Comparison of ENCODE assay signal across 1 cellular context in the genomic region with DNA sequence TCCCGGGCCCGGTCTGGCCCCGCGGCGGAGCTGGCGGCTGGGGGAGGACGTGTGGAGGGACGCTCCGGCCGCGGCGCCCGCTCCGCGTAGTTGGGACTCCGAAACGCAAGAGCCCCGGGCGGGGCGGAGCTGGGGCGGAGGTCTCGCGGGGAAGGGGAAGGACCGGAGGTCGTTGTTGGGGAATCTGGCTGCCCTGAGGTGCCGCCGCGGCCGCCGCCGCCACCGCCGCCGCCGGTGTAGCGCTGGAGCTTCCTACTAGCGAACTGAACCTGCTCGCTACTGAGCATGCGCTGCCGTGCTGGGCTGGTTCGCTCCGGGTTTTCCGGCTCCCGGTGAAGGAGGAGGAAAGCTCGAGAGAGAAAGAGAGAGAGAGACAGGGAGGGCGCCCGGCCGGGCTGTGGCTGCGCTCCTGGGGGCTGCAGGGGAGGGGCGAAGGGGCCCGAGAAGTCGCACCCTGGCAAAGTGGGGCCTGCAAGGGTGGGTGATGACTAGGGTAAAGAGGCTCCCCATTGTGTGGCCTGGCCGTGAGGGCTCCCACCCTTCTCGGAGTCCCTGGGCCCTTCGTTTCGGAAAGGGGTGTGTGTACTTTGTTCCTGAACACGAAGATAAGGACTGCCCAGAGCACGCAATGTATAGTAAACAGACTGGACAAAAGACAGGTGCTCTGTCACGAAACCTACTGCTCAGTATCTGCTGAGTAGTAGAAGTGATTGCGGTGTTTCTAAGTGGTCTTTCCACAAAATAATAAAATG.
TF ChIP-seq lines count a peak whose summit lies in the region.

A gene (minus strand): TSS at position 281 of the 752 bp plus-strand sequence. CDS start 629 bp downstream, outside the sequence.

TF ChIP-seq in HepG2, 621 proteins besides CTCF, POLR2A, EP300 and RAD21 (continued from another document and continues in another):
- TF ChIP-seq, protein P1, sequence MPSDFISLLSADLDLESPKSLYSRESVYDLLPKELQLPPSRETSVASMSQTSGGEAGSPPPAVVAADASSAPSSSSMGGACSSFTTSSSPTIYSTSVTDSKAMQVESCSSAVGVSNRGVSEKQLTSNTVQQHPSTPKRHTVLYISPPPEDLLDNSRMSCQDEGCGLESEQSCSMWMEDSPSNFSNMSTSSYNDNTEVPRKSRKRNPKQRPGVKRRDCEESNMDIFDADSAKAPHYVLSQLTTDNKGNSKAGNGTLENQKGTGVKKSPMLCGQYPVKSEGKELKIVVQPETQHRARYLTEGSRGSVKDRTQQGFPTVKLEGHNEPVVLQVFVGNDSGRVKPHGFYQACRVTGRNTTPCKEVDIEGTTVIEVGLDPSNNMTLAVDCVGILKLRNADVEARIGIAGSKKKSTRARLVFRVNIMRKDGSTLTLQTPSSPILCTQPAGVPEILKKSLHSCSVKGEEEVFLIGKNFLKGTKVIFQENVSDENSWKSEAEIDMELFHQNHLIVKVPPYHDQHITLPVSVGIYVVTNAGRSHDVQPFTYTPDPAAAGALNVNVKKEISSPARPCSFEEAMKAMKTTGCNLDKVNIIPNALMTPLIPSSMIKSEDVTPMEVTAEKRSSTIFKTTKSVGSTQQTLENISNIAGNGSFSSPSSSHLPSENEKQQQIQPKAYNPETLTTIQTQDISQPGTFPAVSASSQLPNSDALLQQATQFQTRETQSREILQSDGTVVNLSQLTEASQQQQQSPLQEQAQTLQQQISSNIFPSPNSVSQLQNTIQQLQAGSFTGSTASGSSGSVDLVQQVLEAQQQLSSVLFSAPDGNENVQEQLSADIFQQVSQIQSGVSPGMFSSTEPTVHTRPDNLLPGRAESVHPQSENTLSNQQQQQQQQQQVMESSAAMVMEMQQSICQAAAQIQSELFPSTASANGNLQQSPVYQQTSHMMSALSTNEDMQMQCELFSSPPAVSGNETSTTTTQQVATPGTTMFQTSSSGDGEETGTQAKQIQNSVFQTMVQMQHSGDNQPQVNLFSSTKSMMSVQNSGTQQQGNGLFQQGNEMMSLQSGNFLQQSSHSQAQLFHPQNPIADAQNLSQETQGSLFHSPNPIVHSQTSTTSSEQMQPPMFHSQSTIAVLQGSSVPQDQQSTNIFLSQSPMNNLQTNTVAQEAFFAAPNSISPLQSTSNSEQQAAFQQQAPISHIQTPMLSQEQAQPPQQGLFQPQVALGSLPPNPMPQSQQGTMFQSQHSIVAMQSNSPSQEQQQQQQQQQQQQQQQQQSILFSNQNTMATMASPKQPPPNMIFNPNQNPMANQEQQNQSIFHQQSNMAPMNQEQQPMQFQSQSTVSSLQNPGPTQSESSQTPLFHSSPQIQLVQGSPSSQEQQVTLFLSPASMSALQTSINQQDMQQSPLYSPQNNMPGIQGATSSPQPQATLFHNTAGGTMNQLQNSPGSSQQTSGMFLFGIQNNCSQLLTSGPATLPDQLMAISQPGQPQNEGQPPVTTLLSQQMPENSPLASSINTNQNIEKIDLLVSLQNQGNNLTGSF (CRISPR knock-in tag; IDR thresholded peaks at IDR 0.05): no peak; the same call in 1 of the 2 replicates
- 0 out of 2 replicates have a peak, but pooled peaks have one; percentile 17 for TF ChIP-seq ZNF713 (CRISPR knock-in tag; IDR thresholded peaks at IDR 0.05)
- TF ChIP-seq PHF8 (CRISPR knock-in tag; IDR thresholded peaks at IDR 0.05): peak; percentile 94
- TF ChIP-seq ETV5 (CRISPR knock-in tag; IDR thresholded peaks at IDR 0.05; ENCODE audit: borderline replicate concordance): peak; percentile 74; the same call in 1 of the 2 replicates
- TF ChIP-seq ZNF660 (CRISPR knock-in tag; IDR thresholded peaks at IDR 0.05; ENCODE audit: borderline replicate concordance, low read depth): no peak
- TF ChIP-seq, protein P2, sequence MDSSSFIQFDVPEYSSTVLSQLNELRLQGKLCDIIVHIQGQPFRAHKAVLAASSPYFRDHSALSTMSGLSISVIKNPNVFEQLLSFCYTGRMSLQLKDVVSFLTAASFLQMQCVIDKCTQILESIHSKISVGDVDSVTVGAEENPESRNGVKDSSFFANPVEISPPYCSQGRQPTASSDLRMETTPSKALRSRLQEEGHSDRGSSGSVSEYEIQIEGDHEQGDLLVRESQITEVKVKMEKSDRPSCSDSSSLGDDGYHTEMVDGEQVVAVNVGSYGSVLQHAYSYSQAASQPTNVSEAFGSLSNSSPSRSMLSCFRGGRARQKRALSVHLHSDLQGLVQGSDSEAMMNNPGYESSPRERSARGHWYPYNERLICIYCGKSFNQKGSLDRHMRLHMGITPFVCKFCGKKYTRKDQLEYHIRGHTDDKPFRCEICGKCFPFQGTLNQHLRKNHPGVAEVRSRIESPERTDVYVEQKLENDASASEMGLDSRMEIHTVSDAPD (CRISPR knock-in tag; IDR thresholded peaks at IDR 0.05): 0 out of 2 replicates have a peak, but pooled peaks have one; percentile 56
- no peak; the same call in 1 of the 2 replicates for TF ChIP-seq ZNF446 (CRISPR knock-in tag; IDR thresholded peaks at IDR 0.05)
- TF ChIP-seq, protein P3, sequence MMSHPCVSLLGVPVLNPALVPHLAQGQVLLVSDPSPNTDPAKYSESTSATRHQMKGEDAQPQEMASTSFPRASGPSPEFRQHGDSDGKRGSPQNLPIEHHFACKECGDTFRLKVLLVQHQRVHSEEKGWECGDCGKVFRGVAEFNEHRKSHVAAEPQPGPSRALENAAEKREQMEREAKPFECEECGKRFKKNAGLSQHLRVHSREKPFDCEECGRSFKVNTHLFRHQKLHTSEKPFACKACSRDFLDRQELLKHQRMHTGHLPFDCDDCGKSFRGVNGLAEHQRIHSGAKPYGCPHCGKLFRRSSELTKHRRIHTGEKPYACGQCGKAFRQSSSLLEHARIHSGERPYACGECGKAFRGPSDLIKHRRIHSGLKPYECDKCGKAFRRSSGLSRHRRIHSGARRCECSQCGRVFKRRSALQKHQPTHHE (CRISPR knock-in tag; IDR thresholded peaks at IDR 0.05; ENCODE audit: borderline replicate concordance): peak; percentile 95
- peak; percentile 92 for TF ChIP-seq ZNF138 (CRISPR knock-in tag; IDR thresholded peaks at IDR 0.05; ENCODE audit: low read depth)
- TF ChIP-seq, protein P4, sequence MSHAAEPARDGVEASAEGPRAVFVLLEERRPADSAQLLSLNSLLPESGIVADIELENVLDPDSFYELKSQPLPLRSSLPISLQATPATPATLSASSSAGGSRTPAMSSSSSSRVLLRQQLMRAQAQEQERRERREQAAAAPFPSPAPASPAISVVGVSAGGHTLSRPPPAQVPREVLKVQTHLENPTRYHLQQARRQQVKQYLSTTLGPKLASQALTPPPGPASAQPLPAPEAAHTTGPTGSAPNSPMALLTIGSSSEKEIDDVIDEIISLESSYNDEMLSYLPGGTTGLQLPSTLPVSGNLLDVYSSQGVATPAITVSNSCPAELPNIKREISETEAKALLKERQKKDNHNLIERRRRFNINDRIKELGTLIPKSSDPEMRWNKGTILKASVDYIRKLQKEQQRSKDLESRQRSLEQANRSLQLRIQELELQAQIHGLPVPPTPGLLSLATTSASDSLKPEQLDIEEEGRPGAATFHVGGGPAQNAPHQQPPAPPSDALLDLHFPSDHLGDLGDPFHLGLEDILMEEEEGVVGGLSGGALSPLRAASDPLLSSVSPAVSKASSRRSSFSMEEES (CRISPR knock-in tag; IDR thresholded peaks at IDR 0.05): peak; percentile 74
- no peak; the same call in 1 of the 2 replicates for TF ChIP-seq ZNF652 (CRISPR knock-in tag; IDR thresholded peaks at IDR 0.05; ENCODE audit: borderline replicate concordance, low read depth)
- TF ChIP-seq ARNT (IDR thresholded peaks at IDR 0.05): peak; percentile 94; the same call in 1 of the 2 replicates
- TF ChIP-seq, protein P5, sequence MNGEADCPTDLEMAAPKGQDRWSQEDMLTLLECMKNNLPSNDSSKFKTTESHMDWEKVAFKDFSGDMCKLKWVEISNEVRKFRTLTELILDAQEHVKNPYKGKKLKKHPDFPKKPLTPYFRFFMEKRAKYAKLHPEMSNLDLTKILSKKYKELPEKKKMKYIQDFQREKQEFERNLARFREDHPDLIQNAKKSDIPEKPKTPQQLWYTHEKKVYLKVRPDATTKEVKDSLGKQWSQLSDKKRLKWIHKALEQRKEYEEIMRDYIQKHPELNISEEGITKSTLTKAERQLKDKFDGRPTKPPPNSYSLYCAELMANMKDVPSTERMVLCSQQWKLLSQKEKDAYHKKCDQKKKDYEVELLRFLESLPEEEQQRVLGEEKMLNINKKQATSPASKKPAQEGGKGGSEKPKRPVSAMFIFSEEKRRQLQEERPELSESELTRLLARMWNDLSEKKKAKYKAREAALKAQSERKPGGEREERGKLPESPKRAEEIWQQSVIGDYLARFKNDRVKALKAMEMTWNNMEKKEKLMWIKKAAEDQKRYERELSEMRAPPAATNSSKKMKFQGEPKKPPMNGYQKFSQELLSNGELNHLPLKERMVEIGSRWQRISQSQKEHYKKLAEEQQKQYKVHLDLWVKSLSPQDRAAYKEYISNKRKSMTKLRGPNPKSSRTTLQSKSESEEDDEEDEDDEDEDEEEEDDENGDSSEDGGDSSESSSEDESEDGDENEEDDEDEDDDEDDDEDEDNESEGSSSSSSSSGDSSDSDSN (CRISPR knock-in tag; IDR thresholded peaks at IDR 0.05): peak; percentile 93
- TF ChIP-seq, protein P6, sequence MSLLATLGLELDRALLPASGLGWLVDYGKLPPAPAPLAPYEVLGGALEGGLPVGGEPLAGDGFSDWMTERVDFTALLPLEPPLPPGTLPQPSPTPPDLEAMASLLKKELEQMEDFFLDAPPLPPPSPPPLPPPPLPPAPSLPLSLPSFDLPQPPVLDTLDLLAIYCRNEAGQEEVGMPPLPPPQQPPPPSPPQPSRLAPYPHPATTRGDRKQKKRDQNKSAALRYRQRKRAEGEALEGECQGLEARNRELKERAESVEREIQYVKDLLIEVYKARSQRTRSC (CRISPR knock-in tag; IDR thresholded peaks at IDR 0.05; ENCODE audit: low read depth): peak; percentile 77; the same call in 1 of the 2 replicates
- TF ChIP-seq HNRNPH1 (optimal IDR thresholded peaks at IDR 0.05; ENCODE audit: low read depth, low read length): peak; percentile 81
- TF ChIP-seq KLF15 (CRISPR knock-in tag; IDR thresholded peaks at IDR 0.05; ENCODE audit: borderline replicate concordance): peak; percentile 61; the same call in 1 of the 2 replicates
- TF ChIP-seq, protein P7, sequence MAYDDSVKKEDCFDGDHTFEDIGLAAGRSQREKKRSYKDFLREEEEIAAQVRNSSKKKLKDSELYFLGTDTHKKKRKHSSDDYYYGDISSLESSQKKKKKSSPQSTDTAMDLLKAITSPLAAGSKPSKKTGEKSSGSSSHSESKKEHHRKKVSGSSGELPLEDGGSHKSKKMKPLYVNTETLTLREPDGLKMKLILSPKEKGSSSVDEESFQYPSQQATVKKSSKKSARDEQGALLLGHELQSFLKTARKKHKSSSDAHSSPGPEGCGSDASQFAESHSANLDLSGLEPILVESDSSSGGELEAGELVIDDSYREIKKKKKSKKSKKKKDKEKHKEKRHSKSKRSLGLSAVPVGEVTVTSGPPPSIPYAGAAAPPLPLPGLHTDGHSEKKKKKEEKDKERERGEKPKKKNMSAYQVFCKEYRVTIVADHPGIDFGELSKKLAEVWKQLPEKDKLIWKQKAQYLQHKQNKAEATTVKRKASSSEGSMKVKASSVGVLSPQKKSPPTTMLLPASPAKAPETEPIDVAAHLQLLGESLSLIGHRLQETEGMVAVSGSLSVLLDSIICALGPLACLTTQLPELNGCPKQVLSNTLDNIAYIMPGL (CRISPR knock-in tag; IDR thresholded peaks at IDR 0.05; ENCODE audit: borderline replicate concordance in 1 of 2, low read depth in 1 of 2): peak; percentile 84 to 96
- peak; percentile 63; the same call in 1 of the 2 replicates for TF ChIP-seq ZNF552 (CRISPR knock-in tag; IDR thresholded peaks at IDR 0.05; ENCODE audit: borderline replicate concordance)
- TF ChIP-seq MED8 (CRISPR knock-in tag; IDR thresholded peaks at IDR 0.05; ENCODE audit: insufficient replicate concordance): peak; percentile 57
- no peak for TF ChIP-seq ZNF432 (CRISPR knock-in tag; IDR thresholded peaks at IDR 0.05; ENCODE audit: borderline replicate concordance)
- peak; percentile 84 for TF ChIP-seq RCOR2 (CRISPR knock-in tag; IDR thresholded peaks at IDR 0.05)
- TF ChIP-seq, protein P8, sequence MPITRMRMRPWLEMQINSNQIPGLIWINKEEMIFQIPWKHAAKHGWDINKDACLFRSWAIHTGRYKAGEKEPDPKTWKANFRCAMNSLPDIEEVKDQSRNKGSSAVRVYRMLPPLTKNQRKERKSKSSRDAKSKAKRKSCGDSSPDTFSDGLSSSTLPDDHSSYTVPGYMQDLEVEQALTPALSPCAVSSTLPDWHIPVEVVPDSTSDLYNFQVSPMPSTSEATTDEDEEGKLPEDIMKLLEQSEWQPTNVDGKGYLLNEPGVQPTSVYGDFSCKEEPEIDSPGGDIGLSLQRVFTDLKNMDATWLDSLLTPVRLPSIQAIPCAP (CRISPR knock-in tag; IDR thresholded peaks at IDR 0.05; ENCODE audit: low read depth): peak; percentile 51; the same call in 1 of the 2 replicates
- TF ChIP-seq ZNF430 (CRISPR knock-in tag; IDR thresholded peaks at IDR 0.05): peak; percentile 95
- TF ChIP-seq, protein P9, sequence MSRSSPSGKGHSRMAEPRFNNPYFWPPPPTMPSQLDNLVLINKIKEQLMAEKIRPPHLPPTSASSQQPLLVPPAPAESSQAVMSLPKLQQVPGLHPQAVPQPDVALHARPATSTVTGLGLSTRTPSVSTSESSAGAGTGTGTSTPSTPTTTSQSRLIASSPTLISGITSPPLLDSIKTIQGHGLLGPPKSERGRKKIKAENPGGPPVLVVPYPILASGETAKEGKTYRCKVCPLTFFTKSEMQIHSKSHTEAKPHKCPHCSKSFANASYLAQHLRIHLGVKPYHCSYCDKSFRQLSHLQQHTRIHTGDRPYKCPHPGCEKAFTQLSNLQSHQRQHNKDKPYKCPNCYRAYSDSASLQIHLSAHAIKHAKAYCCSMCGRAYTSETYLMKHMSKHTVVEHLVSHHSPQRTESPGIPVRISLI (CRISPR knock-in tag; IDR thresholded peaks at IDR 0.05; ENCODE audit: borderline replicate concordance): peak; percentile 14; the same call in 1 of the 2 replicates
- TF ChIP-seq, protein P10, sequence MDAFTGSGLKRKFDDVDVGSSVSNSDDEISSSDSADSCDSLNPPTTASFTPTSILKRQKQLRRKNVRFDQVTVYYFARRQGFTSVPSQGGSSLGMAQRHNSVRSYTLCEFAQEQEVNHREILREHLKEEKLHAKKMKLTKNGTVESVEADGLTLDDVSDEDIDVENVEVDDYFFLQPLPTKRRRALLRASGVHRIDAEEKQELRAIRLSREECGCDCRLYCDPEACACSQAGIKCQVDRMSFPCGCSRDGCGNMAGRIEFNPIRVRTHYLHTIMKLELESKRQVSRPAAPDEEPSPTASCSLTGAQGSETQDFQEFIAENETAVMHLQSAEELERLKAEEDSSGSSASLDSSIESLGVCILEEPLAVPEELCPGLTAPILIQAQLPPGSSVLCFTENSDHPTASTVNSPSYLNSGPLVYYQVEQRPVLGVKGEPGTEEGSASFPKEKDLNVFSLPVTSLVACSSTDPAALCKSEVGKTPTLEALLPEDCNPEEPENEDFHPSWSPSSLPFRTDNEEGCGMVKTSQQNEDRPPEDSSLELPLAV (CRISPR knock-in tag; conservative IDR thresholded peaks at IDR 0.05; ENCODE audit: low read depth): no peak
- peak; percentile 52 for TF ChIP-seq MAFF (IDR thresholded peaks at IDR 0.05; ENCODE audit: low read depth, low read length)
- peak; percentile 78 for TF ChIP-seq HDAC1 (CRISPR knock-in tag; IDR thresholded peaks at IDR 0.05)
- TF ChIP-seq BORCS8-MEF2B (CRISPR knock-in tag; IDR thresholded peaks at IDR 0.05): peak; percentile 92
- TF ChIP-seq, protein P11, sequence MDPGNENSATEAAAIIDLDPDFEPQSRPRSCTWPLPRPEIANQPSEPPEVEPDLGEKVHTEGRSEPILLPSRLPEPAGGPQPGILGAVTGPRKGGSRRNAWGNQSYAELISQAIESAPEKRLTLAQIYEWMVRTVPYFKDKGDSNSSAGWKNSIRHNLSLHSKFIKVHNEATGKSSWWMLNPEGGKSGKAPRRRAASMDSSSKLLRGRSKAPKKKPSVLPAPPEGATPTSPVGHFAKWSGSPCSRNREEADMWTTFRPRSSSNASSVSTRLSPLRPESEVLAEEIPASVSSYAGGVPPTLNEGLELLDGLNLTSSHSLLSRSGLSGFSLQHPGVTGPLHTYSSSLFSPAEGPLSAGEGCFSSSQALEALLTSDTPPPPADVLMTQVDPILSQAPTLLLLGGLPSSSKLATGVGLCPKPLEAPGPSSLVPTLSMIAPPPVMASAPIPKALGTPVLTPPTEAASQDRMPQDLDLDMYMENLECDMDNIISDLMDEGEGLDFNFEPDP (CRISPR knock-in tag; conservative IDR thresholded peaks at IDR 0.05): no peak
